24 cellular contexts compared by ENCODE assay signal in genomic region chr10:15469066-15469465, GRCh38.
"Had no signal": no experiment of that assay in that cellular context is flagged by ENCODE, and none has a peak within 500 bp of the region (broad histone marks: within the 10 kb centered on the region; RNA-seq: fewer than 3 reads in every experiment).

No MANE protein-coding gene starts in this region.

- H3K4me3 Mint-ChIP-seq: mesothelial cell of epicardium; naive B cell; natural killer cell treated with Interleukin-12 subunit alpha and Interleukin-12 subunit beta and Interleukin-15 and Interleukin-18, amount 100 ng/mL, for 72 hours; stimulated activated effector memory CD8-positive, alpha-beta T cell treated with anti-CD3 and anti-CD28 coated beads, Interleukin-12 subunit alpha, Interleukin-12 subunit beta, amount 100 ng/mL, for 72 hours; type B pancreatic cell had no signal

- H3K4me1 ChIP-seq: gastrocnemius medialis, prostate gland, right atrium auricular region had no signal

- H3K36me3 Mint-ChIP-seq: mesothelial cell of epicardium; naive B cell; natural killer cell treated with Interleukin-12 subunit alpha and Interleukin-12 subunit beta and Interleukin-15 and Interleukin-18, amount 100 ng/mL, for 72 hours; stimulated activated effector memory CD8-positive, alpha-beta T cell treated with anti-CD3 and anti-CD28 coated beads, Interleukin-12 subunit alpha, Interleukin-12 subunit beta, amount 100 ng/mL, for 72 hours; type B pancreatic cell had no signal

- H3K4me2 ChIP-seq: smooth muscle cell had no signal

- DNase-seq: dorsolateral prefrontal cortex; effector CD4-positive, alpha-beta T cell; foreskin fibroblast; gastrocnemius medialis; head of caudate nucleus; left cardiac atrium; left lung; mesenchymal stem cell; mucosa of descending colon; naive B cell; nucleus accumbens; stimulated activated CD4-positive, alpha-beta T cell treated with anti-CD3 and anti-CD28 coated beads, Interleukin-12 subunit alpha, Interleukin-12 subunit beta, amount 100 ng/mL, for 4 hours; stimulated activated CD4-positive, alpha-beta T cell treated with anti-CD3 and anti-CD28 coated beads, Interleukin-1b, Interleukin-23, amount 100 ng/mL, for 48 hours; stimulated activated CD4-positive, alpha-beta T cell treated with anti-CD3 and anti-CD28 coated beads, Interleukin-4, amount 100 ng/mL, for 1 hour; stimulated activated naive CD4-positive, alpha-beta T cell treated with Interleukin-2 at 50 U/mL for 16 hours; stomach; tibial artery had no signal

- H3K27ac ChIP-seq: dorsolateral prefrontal cortex, gastrocnemius medialis, left lung, prostate gland, right atrium auricular region, stomach, tibial artery had no signal

- H3K9me3 Mint-ChIP-seq: natural killer cell treated with Interleukin-12 subunit alpha and Interleukin-12 subunit beta and Interleukin-15 and Interleukin-18, amount 100 ng/mL, for 72 hours; stimulated activated effector memory CD8-positive, alpha-beta T cell treated with anti-CD3 and anti-CD28 coated beads, Interleukin-12 subunit alpha, Interleukin-12 subunit beta, amount 100 ng/mL, for 72 hours had no signal

- H3K27ac Mint-ChIP-seq: mesothelial cell of epicardium; naive B cell; natural killer cell treated with Interleukin-12 subunit alpha and Interleukin-12 subunit beta and Interleukin-15 and Interleukin-18, amount 100 ng/mL, for 72 hours; stimulated activated effector memory CD8-positive, alpha-beta T cell treated with anti-CD3 and anti-CD28 coated beads, Interleukin-12 subunit alpha, Interleukin-12 subunit beta, amount 100 ng/mL, for 72 hours; type B pancreatic cell had no signal

- H3K27me3 ChIP-seq: gastrocnemius medialis, right atrium auricular region, stomach, tibial artery had no signal

- H3K4me3 ChIP-seq: dorsolateral prefrontal cortex, gastrocnemius medialis, left lung, mucosa of descending colon, prostate gland, right atrium auricular region, smooth muscle cell, stomach, tibial artery had no signal

- H3K36me3 ChIP-seq: gastrocnemius medialis, left lung, prostate gland, right atrium auricular region, stomach, tibial artery had no signal

- H3K9me3 ChIP-seq: gastrocnemius medialis, left lung, mucosa of descending colon, prostate gland, right atrium auricular region, stomach, tibial artery had no signal

- H3K4me1 Mint-ChIP-seq: naive B cell; stimulated activated effector memory CD8-positive, alpha-beta T cell treated with anti-CD3 and anti-CD28 coated beads, Interleukin-12 subunit alpha, Interleukin-12 subunit beta, amount 100 ng/mL, for 72 hours had no signal
